Comparison of ENCODE assay signal across 8 cellular contexts in the genomic region with DNA sequence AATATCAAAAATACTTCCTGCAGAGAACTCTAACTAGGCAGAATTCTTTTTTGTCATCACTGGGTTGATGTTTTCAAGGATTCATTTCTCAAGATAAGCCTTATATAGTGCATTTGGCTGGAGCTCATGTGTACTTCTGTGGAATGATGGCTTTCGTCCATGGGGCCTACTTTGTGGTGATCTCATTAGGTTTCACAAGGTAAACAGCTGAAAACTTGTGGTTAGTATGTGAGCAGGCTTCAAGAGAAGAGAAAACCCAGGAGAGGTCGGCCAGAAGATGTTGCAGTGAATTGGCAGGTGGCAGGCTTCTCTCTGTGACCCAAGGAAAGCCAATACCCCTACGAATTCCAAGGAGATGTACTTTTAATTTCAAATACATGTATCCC.
DNase-seq lines count a peak whose midpoint lies in the region; ATAC-seq, FAIRE-seq and TF ChIP-seq lines count a peak whose summit lies in the region.

No MANE protein-coding gene starts in this region.

- H3K36me3 Mint-ChIP-seq in activated CD4-positive, alpha-beta T cell treated with anti-CD3 and anti-CD28 coated beads for 36 hours (ENCODE audit: low read depth) = peaks cover 2% of the 10 kb centered on the region

- peaks cover 12% of the 10 kb centered on the region for H3K4me1 ChIP-seq in prostate gland (replicated peaks)

- POLR2A ChIA-PET in activated CD4-positive, alpha-beta T cell treated with anti-CD3 and anti-CD28 coated beads for 36 hours (lab: Charles Lee) = no interaction called here

- H3K9me3 Mint-ChIP-seq in activated CD4-positive, alpha-beta T cell treated with anti-CD3 and anti-CD28 coated beads for 36 hours (ENCODE audit: low read depth) = no peaks in the 10 kb centered on the region

- TF ChIP-seq CTCF in bronchial epithelial cell (IDR thresholded peaks at IDR 0.05; ENCODE audit: insufficient read depth, low read length, severe bottlenecking) (no peak), prostate gland (IDR thresholded peaks at IDR 0.05) (no peak)

- no peak for TF ChIP-seq POLR2A in prostate gland (IDR thresholded peaks at IDR 0.05)

- no peaks in the 10 kb centered on the region for H3K27me3 ChIP-seq in bronchial epithelial cell (ENCODE audit: control insufficient read depth, insufficient read depth, low read length)
- no peaks in the 10 kb centered on the region for H3K27me3 ChIP-seq in prostate gland (replicated peaks; ENCODE audit: insufficient read depth)

- FAIRE-seq in GM18507 (lab: Jason Lieb, UNC) (peak; percentile 62), bronchial epithelial cell (lab: Jason Lieb, UNC) (peak; percentile 64)

- peak; percentile 62 for ATAC-seq in HG03139 (IDR thresholded peaks at IDR 0.05; ENCODE audit: unreplicated experiment)
- ATAC-seq in activated CD4-positive, alpha-beta T cell treated with anti-CD3 and anti-CD28 coated beads for 36 hours = no peak

- no peaks in the 10 kb centered on the region for H3K27me3 Mint-ChIP-seq in activated CD4-positive, alpha-beta T cell treated with anti-CD3 and anti-CD28 coated beads for 36 hours

- no peak overlapping the region for H3K4me3 Mint-ChIP-seq in activated CD4-positive, alpha-beta T cell treated with anti-CD3 and anti-CD28 coated beads for 36 hours

- H3K36me3 ChIP-seq in bronchial epithelial cell (ENCODE audit: control insufficient read depth, insufficient read depth, low read length) = peaks cover 6% of the 10 kb centered on the region
- no peaks in the 10 kb centered on the region for H3K36me3 ChIP-seq in prostate gland

- H3K27ac Mint-ChIP-seq in activated CD4-positive, alpha-beta T cell treated with anti-CD3 and anti-CD28 coated beads for 36 hours = no peak overlapping the region

- CTCF ChIA-PET in activated CD4-positive, alpha-beta T cell treated with anti-CD3 and anti-CD28 coated beads for 36 hours (lab: Charles Lee) = no interaction called here

- 13% methylated on average over 3 of the region's 3 CpGs for WGBS in prostate gland

- H3K9me3 ChIP-seq in prostate gland = no peaks in the 10 kb centered on the region

- peak overlapping the region; percentile 52 to 64 for H3K27ac ChIP-seq in prostate gland

- no peak for DNase-seq in GM18507 (ENCODE audit: extremely low spot score, insufficient read length, low read depth)
- DNase-seq in bronchial epithelial cell (ENCODE audit: low read depth) = peak; percentile 91
- peak; percentile 88 for DNase-seq in prostate gland (ENCODE audit: low spot score)
- no peak for DNase-seq in NCI-H1105 treated with DMSO at 0.1 percent for 48 hours (lab: John Stamatoyannopoulos, UW)
- no peak for DNase-seq in SHP77 (lab: John Stamatoyannopoulos, UW)
- no peak for DNase-seq in activated CD4-positive, alpha-beta T cell treated with anti-CD3 and anti-CD28 coated beads for 36 hours
- no peak for DNase-seq in hypothalamus (lab: John Stamatoyannopoulos, UW)

- H3K4me3 ChIP-seq in bronchial epithelial cell (ENCODE audit: low read depth, low read length) = no peak overlapping the region
- no peak overlapping the region for H3K4me3 ChIP-seq in prostate gland

- peaks cover 15% of the 10 kb centered on the region for H3K4me1 Mint-ChIP-seq in activated CD4-positive, alpha-beta T cell treated with anti-CD3 and anti-CD28 coated beads for 36 hours

- intact Hi-C loops in prostate gland (cut with DNase I) = loop anchor here (5.0 to 10.0 kb wide), 2 partner anchors 67 to 125 kb away; no protein-coding TSS in a partner anchor
- intact Hi-C loops in activated CD4-positive, alpha-beta T cell treated with anti-CD3 and anti-CD28 coated beads for 36 hours (cut with DNase I, micrococcal nuclease) = no loop called here

Comparison
In these comparisons a context has a peak if more than half of its experiments do, and no peak if none do; other contexts are left out.
1. DNase-seq: peak in bronchial epithelial cell (single experiment) and prostate gland (single experiment); none in GM18507 (single experiment), NCI-H1105 treated with DMSO at 0.1 percent for 48 hours (single experiment), SHP77 (0 of 2), activated CD4-positive, alpha-beta T cell treated with anti-CD3 and anti-CD28 coated beads for 36 hours (single experiment) and hypothalamus (0 of 51).